In genomic region chr16:79013930-79014329, GRCh38 we compare ENCODE assay signal across 27 cellular contexts.
"Had no signal": no experiment of that assay in that cellular context is flagged by ENCODE, and none has a peak within 500 bp of the region (broad histone marks: within the 10 kb centered on the region; RNA-seq: fewer than 3 reads in every experiment).

No MANE protein-coding gene starts in this region.

- H3K4me1 ChIP-seq: breast epithelium, upper lobe of left lung, vagina had no signal

- DNase-seq: activated B cell treated with CpG ODN at 0.5 μM for 24 hours; activated CD4-positive, alpha-beta T cell treated with anti-CD3 and anti-CD28 coated beads, Interleukin-2, amount 50 U/mL, for 1 hour; activated CD8-positive, alpha-beta memory T cell treated with anti-CD3 and anti-CD28 coated beads, Interleukin-2, amount 10 ng/mL, durations not matched to agents 7 days and 5 days; activated CD8-positive, alpha-beta T cell treated with anti-CD3 and anti-CD28 coated beads, Interleukin-2, amount 10 ng/mL, durations not matched to agents 7 days and 5 days; activated effector memory CD4-positive, alpha-beta T cell treated with anti-CD3 and anti-CD28 coated beads, Interleukin-2, amount 50 U/mL, for 16 hours; activated naive CD4-positive, alpha-beta T cell treated with anti-CD3 and anti-CD28 coated beads, Interleukin-2, amount 10 ng/mL, durations not matched to agents 7 days and 5 days; activated naive CD8-positive, alpha-beta T cell treated with anti-CD3 and anti-CD28 coated beads, Interleukin-2, amount 10 ng/mL, durations not matched to agents 7 days and 5 days; amniotic stem cell; central memory CD4-positive, alpha-beta T cell; foreskin fibroblast; head of caudate nucleus; hippocampal formation; left cardiac atrium; left ventricle myocardium superior; mammary epithelial cell; midbrain; naive thymus-derived CD8-positive, alpha-beta T cell; posterior cingulate gyrus; right cardiac atrium; stimulated activated CD4-positive, alpha-beta T cell treated with anti-CD3 and anti-CD28 coated beads, Interleukin-4, amount 100 ng/mL, for 1 hour; T-helper 1 cell; upper lobe of left lung had no signal

- H3K9me3 ChIP-seq: breast epithelium, upper lobe of left lung, vagina had no signal

- ATAC-seq: activated CD8-positive, alpha-beta memory T cell treated with anti-CD3 and anti-CD28 coated beads, Interleukin-2, amount 10 ng/mL, durations not matched to agents 7 days and 5 days; activated CD8-positive, alpha-beta T cell treated with anti-CD3 and anti-CD28 coated beads, Interleukin-2, amount 10 ng/mL, durations not matched to agents 7 days and 5 days; left cardiac atrium; left ventricle myocardium superior; naive thymus-derived CD8-positive, alpha-beta T cell; right cardiac atrium had no signal

- H3K27ac ChIP-seq: neural progenitor cell, upper lobe of left lung, vagina had no signal

- H2AFZ ChIP-seq: neural progenitor cell had no signal

- H3K4me3 ChIP-seq: breast epithelium, neural progenitor cell, upper lobe of left lung, vagina had no signal

- H3K4me2 ChIP-seq: neural progenitor cell had no signal

- H3K36me3 ChIP-seq: breast epithelium, neural progenitor cell, upper lobe of left lung, vagina had no signal

- H3K27ac Mint-ChIP-seq: activated B cell treated with CpG ODN at 0.5 μM for 24 hours; activated CD8-positive, alpha-beta memory T cell treated with anti-CD3 and anti-CD28 coated beads, Interleukin-2, amount 10 ng/mL, durations not matched to agents 7 days and 5 days; activated CD8-positive, alpha-beta T cell treated with anti-CD3 and anti-CD28 coated beads, Interleukin-2, amount 10 ng/mL, durations not matched to agents 7 days and 5 days; activated naive CD4-positive, alpha-beta T cell treated with anti-CD3 and anti-CD28 coated beads, Interleukin-2, amount 10 ng/mL, durations not matched to agents 7 days and 5 days; stimulated activated naive CD8-positive, alpha-beta T cell treated with anti-CD3 and anti-CD28 coated beads, Interleukin-15, Interleukin-2, amounts not matched to agents 100 ng/mL and 50 ng/mL, for 24 hours; T-helper 2 cell treated with Interferon-gamma antibody and Interleukin-4, amounts not matched to agents 5 μg/mL and 100 μg/mL, for 36 hours had no signal

- H3K36me3 Mint-ChIP-seq: activated naive CD4-positive, alpha-beta T cell treated with anti-CD3 and anti-CD28 coated beads, Interleukin-2, amount 10 ng/mL, durations not matched to agents 7 days and 5 days; activated naive CD8-positive, alpha-beta T cell treated with anti-CD3 and anti-CD28 coated beads, Interleukin-2, amount 10 ng/mL, durations not matched to agents 7 days and 5 days; neural progenitor cell had no signal

- H3K4me3 Mint-ChIP-seq: activated B cell treated with CpG ODN at 0.5 μM for 24 hours; activated CD8-positive, alpha-beta memory T cell treated with anti-CD3 and anti-CD28 coated beads, Interleukin-2, amount 10 ng/mL, durations not matched to agents 7 days and 5 days; activated CD8-positive, alpha-beta T cell treated with anti-CD3 and anti-CD28 coated beads, Interleukin-2, amount 10 ng/mL, durations not matched to agents 7 days and 5 days; activated naive CD4-positive, alpha-beta T cell treated with anti-CD3 and anti-CD28 coated beads, Interleukin-2, amount 10 ng/mL, durations not matched to agents 7 days and 5 days; activated naive CD8-positive, alpha-beta T cell treated with anti-CD3 and anti-CD28 coated beads, Interleukin-2, amount 10 ng/mL, durations not matched to agents 7 days and 5 days; naive thymus-derived CD8-positive, alpha-beta T cell; neural progenitor cell; stimulated activated naive CD8-positive, alpha-beta T cell treated with anti-CD3 and anti-CD28 coated beads, Interleukin-15, Interleukin-2, amounts not matched to agents 100 ng/mL and 50 ng/mL, for 24 hours; T-helper 2 cell treated with Interferon-gamma antibody and Interleukin-4, amounts not matched to agents 5 μg/mL and 100 μg/mL, for 36 hours had no signal

- H3K27me3 ChIP-seq: breast epithelium, neural progenitor cell, upper lobe of left lung, vagina had no signal

- H3K27me3 Mint-ChIP-seq: activated B cell treated with CpG ODN at 0.5 μM for 24 hours; activated CD8-positive, alpha-beta memory T cell treated with anti-CD3 and anti-CD28 coated beads, Interleukin-2, amount 10 ng/mL, durations not matched to agents 7 days and 5 days; activated naive CD4-positive, alpha-beta T cell treated with anti-CD3 and anti-CD28 coated beads, Interleukin-2, amount 10 ng/mL, durations not matched to agents 7 days and 5 days; activated naive CD8-positive, alpha-beta T cell treated with anti-CD3 and anti-CD28 coated beads, Interleukin-2, amount 10 ng/mL, durations not matched to agents 7 days and 5 days; stimulated activated naive CD8-positive, alpha-beta T cell treated with anti-CD3 and anti-CD28 coated beads, Interleukin-15, Interleukin-2, amounts not matched to agents 100 ng/mL and 50 ng/mL, for 24 hours had no signal

- H3K4me1 Mint-ChIP-seq: activated naive CD4-positive, alpha-beta T cell treated with anti-CD3 and anti-CD28 coated beads, Interleukin-2, amount 10 ng/mL, durations not matched to agents 7 days and 5 days had no signal

- H3K9ac ChIP-seq: neural progenitor cell had no signal

- H3K9me3 Mint-ChIP-seq: activated B cell treated with CpG ODN at 0.5 μM for 24 hours; activated naive CD4-positive, alpha-beta T cell treated with anti-CD3 and anti-CD28 coated beads, Interleukin-2, amount 10 ng/mL, durations not matched to agents 7 days and 5 days; activated naive CD8-positive, alpha-beta T cell treated with anti-CD3 and anti-CD28 coated beads, Interleukin-2, amount 10 ng/mL, durations not matched to agents 7 days and 5 days; stimulated activated naive CD8-positive, alpha-beta T cell treated with anti-CD3 and anti-CD28 coated beads, Interleukin-15, Interleukin-2, amounts not matched to agents 100 ng/mL and 50 ng/mL, for 24 hours; T-helper 2 cell treated with Interferon-gamma antibody and Interleukin-4, amounts not matched to agents 5 μg/mL and 100 μg/mL, for 36 hours had no signal
